In genomic region chr2:231904161-231904611, GRCh38 we compare ENCODE assay signal across 22 cellular contexts. TPM values are rescaled to one million over a fixed set of nuclear protein-coding genes. Genes with fewer than 3 reads are reported as not detected.
DNase-seq lines count a peak whose midpoint lies in the region; ATAC-seq and TF ChIP-seq lines count a peak whose summit lies in the region.
"Had no signal": no experiment of that assay in that cellular context is flagged by ENCODE, and none has a peak within 500 bp of the region (broad histone marks: within the 10 kb centered on the region; RNA-seq: fewer than 3 reads in every experiment).

No MANE protein-coding gene starts in this region.

- no peak overlapping the region for H3K27ac Mint-ChIP-seq in activated T-cell treated with anti-CD3 and anti-CD28 coated beads, Interleukin-2, amount 50 U/mL, for 24 hours
- H3K27ac Mint-ChIP-seq in HFFc6 = no peak overlapping the region
- H3K27ac Mint-ChIP-seq in glutamatergic neuron (ENCODE audit: unreplicated experiment) = no peak overlapping the region
- no peak overlapping the region for H3K27ac Mint-ChIP-seq in activated CD4-positive, alpha-beta T cell treated with anti-CD3 and anti-CD28 coated beads for 36 hours
- H3K27ac Mint-ChIP-seq: CD14-positive monocyte had no signal

- H3K9me3 Mint-ChIP-seq in activated T-cell treated with anti-CD3 and anti-CD28 coated beads, Interleukin-2, amount 50 U/mL, for 24 hours = no peaks in the 10 kb centered on the region
- no peaks in the 10 kb centered on the region for H3K9me3 Mint-ChIP-seq in HFFc6
- H3K9me3 Mint-ChIP-seq in glutamatergic neuron (ENCODE audit: unreplicated experiment) = no peaks in the 10 kb centered on the region
- no peaks in the 10 kb centered on the region for H3K9me3 Mint-ChIP-seq in activated CD4-positive, alpha-beta T cell treated with anti-CD3 and anti-CD28 coated beads for 36 hours (ENCODE audit: low read depth)
- H3K9me3 Mint-ChIP-seq: CD14-positive monocyte had no signal

- POLR2A ChIA-PET in activated CD4-positive, alpha-beta T cell treated with anti-CD3 and anti-CD28 coated beads for 36 hours (lab: Charles Lee) = no interaction called here

- CTCF ChIA-PET in activated CD4-positive, alpha-beta T cell treated with anti-CD3 and anti-CD28 coated beads for 36 hours (lab: Charles Lee) = interaction anchor here (1.0 kb wide), 1 partner anchor 9 kb away, joined by 5 read pairs; no protein-coding TSS in a partner anchor

- DNase-seq in activated T-cell treated with anti-CD3 and anti-CD28 coated beads, Interleukin-2, amount 50 U/mL, for 24 hours = peak; percentile 12
- DNase-seq in activated T-cell treated with anti-CD3 and anti-CD28 coated beads for 4 hours = no peak
- no peak for DNase-seq in HFFc6
- peak; percentile 10 for DNase-seq in glutamatergic neuron
- peak; percentile 44 for DNase-seq in posterior vena cava (ENCODE audit: low spot score)
- DNase-seq in activated CD4-positive, alpha-beta T cell treated with anti-CD3 and anti-CD28 coated beads for 36 hours = no peak
- DNase-seq: 8988T; DMS153; GOT3; Kasumi-1; MG63; NCI-H1092 treated with DMSO at 0.1 percent for 48 hours; NCI-H2081; NCI-H2171 treated with DMSO at 0.1 percent for 48 hours; NCI-H446 treated with DMSO at 0.1 percent for 48 hours; NCI-H748 treated with DMSO at 0.1 percent for 48 hours; NK-92 treated with Interleukin-12 subunit alpha and Interleukin-12 subunit beta, amount 100 ng/mL, for 24 hours; SK-N-SH had no signal

- TF ChIP-seq CTCF in HFFc6 (IDR thresholded peaks at IDR 0.05) = peak; percentile 20; the same call in 1 of the 2 replicates
- TF ChIP-seq CTCF in glutamatergic neuron (IDR thresholded peaks at IDR 0.05; ENCODE audit: partially characterized antibody, unreplicated experiment) = no peak

- H3K27me3 Mint-ChIP-seq in activated T-cell treated with anti-CD3 and anti-CD28 coated beads, Interleukin-2, amount 50 U/mL, for 24 hours = peaks cover 5% of the 10 kb centered on the region
- H3K27me3 Mint-ChIP-seq in HFFc6 (ENCODE audit: insufficient read depth) (peaks cover 12% of the 10 kb centered on the region), glutamatergic neuron (ENCODE audit: unreplicated experiment) (peaks cover 4% of the 10 kb centered on the region)
- H3K27me3 Mint-ChIP-seq in activated CD4-positive, alpha-beta T cell treated with anti-CD3 and anti-CD28 coated beads for 36 hours = no peaks in the 10 kb centered on the region

- no peaks in the 10 kb centered on the region for H3K4me1 Mint-ChIP-seq in activated T-cell treated with anti-CD3 and anti-CD28 coated beads, Interleukin-2, amount 50 U/mL, for 24 hours (ENCODE audit: low read depth)
- H3K4me1 Mint-ChIP-seq in HFFc6 (ENCODE audit: low read depth) (peaks cover 7% of the 10 kb centered on the region; the same call in 1 of the 2 replicates), glutamatergic neuron (ENCODE audit: low read depth, unreplicated experiment) (no peaks in the 10 kb centered on the region)
- H3K4me1 Mint-ChIP-seq in activated CD4-positive, alpha-beta T cell treated with anti-CD3 and anti-CD28 coated beads for 36 hours = no peaks in the 10 kb centered on the region

- no peak for ATAC-seq in activated CD4-positive, alpha-beta T cell treated with anti-CD3 and anti-CD28 coated beads for 36 hours
- ATAC-seq in activated CD4-positive, CD25-positive, alpha-beta regulatory T cell treated with anti-CD3 and anti-CD28 coated beads, Interleukin-2, amount 50 U/mL, for 24 hours = no peak
- no peak for ATAC-seq in HG02610 (IDR thresholded peaks at IDR 0.05; ENCODE audit: unreplicated experiment)

- H3K4me3 Mint-ChIP-seq in activated T-cell treated with anti-CD3 and anti-CD28 coated beads, Interleukin-2, amount 50 U/mL, for 24 hours = no peak overlapping the region
- H3K4me3 Mint-ChIP-seq in HFFc6 (no peak overlapping the region), glutamatergic neuron (ENCODE audit: unreplicated experiment) (no peak overlapping the region)
- no peak overlapping the region for H3K4me3 Mint-ChIP-seq in activated CD4-positive, alpha-beta T cell treated with anti-CD3 and anti-CD28 coated beads for 36 hours
- H3K4me3 Mint-ChIP-seq: CD14-positive monocyte had no signal

- intact Hi-C loops in posterior vena cava (cut with DNase I) = no loop called here
- intact Hi-C loops in activated CD4-positive, alpha-beta T cell treated with anti-CD3 and anti-CD28 coated beads for 36 hours (cut with DNase I, micrococcal nuclease) = no loop called here

- no peaks in the 10 kb centered on the region for H3K36me3 Mint-ChIP-seq in activated T-cell treated with anti-CD3 and anti-CD28 coated beads, Interleukin-2, amount 50 U/mL, for 24 hours (ENCODE audit: low read depth)
- H3K36me3 Mint-ChIP-seq in HFFc6 (ENCODE audit: low read depth) = no peaks in the 10 kb centered on the region
- no peaks in the 10 kb centered on the region for H3K36me3 Mint-ChIP-seq in glutamatergic neuron (ENCODE audit: unreplicated experiment)
- no peaks in the 10 kb centered on the region for H3K36me3 Mint-ChIP-seq in activated CD4-positive, alpha-beta T cell treated with anti-CD3 and anti-CD28 coated beads for 36 hours (ENCODE audit: low read depth)
- H3K36me3 Mint-ChIP-seq: CD14-positive monocyte had no signal

RNA-seq across cellular contexts. Expression of gene NPPC, which starts 22.0 kb away (rescaled TPM):
- total RNA-seq in HFFc6 (2021; fragmentation: NEBNext Ultra II Directional; extraction: Animal tissue kit (Norgen Biotek cat#: 25700)) = not detected
- total RNA-seq in glutamatergic neuron (ENCODE audit: unreplicated experiment) (18.5 TPM), posterior vena cava (1 to 10 TPM in 1 of 2 donors, under 1 TPM in 1; 0.93 to 9.2 TPM)
- total RNA-seq in activated CD4-positive, alpha-beta T cell treated with anti-CD3 and anti-CD28 coated beads for 36 hours = under 1 TPM; 0.35 to 0.46 TPM
- total RNA-seq: OCI-LY7 had no signal

RNA-seq across cellular contexts. Expression of gene DIS3L2, which starts 57.3 kb away (rescaled TPM):
- 10 to 100 TPM; 18.2 to 23.6 (median 21.6) TPM for total RNA-seq in HFFc6 (2021; fragmentation: NEBNext Ultra II Directional; extraction: Animal tissue kit (Norgen Biotek cat#: 25700))
- total RNA-seq in glutamatergic neuron (ENCODE audit: unreplicated experiment) (42.1 TPM), posterior vena cava (10 to 100 TPM; 21.7 to 22.2 TPM)
- 10 to 100 TPM; 25.6 to 34.5 TPM for total RNA-seq in activated CD4-positive, alpha-beta T cell treated with anti-CD3 and anti-CD28 coated beads for 36 hours

Comparison
In these comparisons a context has a peak if more than half of its experiments do, and no peak if none do; other contexts are left out.
1. DNase-seq: peak in activated T-cell treated with anti-CD3 and anti-CD28 coated beads, Interleukin-2, amount 50 U/mL, for 24 hours (single experiment), glutamatergic neuron (single experiment) and posterior vena cava (single experiment); none in activated T-cell treated with anti-CD3 and anti-CD28 coated beads for 4 hours (single experiment), HFFc6 (single experiment) and activated CD4-positive, alpha-beta T cell treated with anti-CD3 and anti-CD28 coated beads for 36 hours (single experiment).